In the genomic region with DNA sequence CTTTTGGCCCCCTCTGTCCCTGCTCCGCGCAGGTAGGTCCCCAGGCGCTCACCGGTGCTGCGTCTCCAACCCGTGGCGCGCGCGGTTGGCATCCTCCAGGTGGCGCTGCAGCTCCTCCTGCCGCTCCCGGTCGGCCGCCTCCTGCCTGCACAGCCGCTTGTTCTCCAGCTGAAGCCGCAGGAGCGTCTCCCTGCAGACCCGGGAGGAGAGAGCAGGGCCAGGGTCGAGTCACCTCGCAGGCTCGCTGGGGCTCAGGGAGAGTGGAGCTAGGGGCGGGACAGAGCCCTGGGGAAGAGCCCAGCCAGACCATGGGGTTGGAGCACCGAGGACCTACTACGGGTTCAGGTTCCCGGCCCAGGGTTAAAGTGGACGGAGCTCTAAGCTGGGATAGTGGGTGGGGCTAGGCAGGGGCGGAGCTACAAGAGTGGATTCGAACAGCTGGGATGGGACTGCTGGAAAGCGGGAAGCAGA, we compare ENCODE assay signal across 8 cellular contexts. TPM values are rescaled to one million over a fixed set of nuclear protein-coding genes. Genes with fewer than 3 reads are reported as not detected.
DNase-seq lines count a peak whose midpoint lies in the region; ATAC-seq and TF ChIP-seq lines count a peak whose summit lies in the region.

No MANE protein-coding gene starts in this region.

- peak overlapping the region; percentile 43 to 58 for H3K4me3 ChIP-seq in HCT116 (replicated peaks in 1 of 2; ENCODE audit: low read depth in 1 of 2, low read length in 2 of 2)
- no peak overlapping the region for H3K4me3 ChIP-seq in RWPE2 (ENCODE audit: severe bottlenecking)
- peak overlapping the region; percentile 66 for H3K4me3 ChIP-seq in iPS-20b (ENCODE audit: low read length)

- H3K9me3 Mint-ChIP-seq in brain, result peaks cover 0 to 3% (median 0%) of the 10 kb centered on the region in 5 experiments

- intact Hi-C loops in HCT116 (cut with micrococcal nuclease), result loop anchor here (1.0 kb wide), 1 partner anchor 30 kb away; no protein-coding TSS in a partner anchor

- peak overlapping the region; percentile 71 to 80 (median 74) for H3K4me3 Mint-ChIP-seq in brain

- peak; percentile 88 for TF ChIP-seq RAD21 in HCT116 (IDR thresholded peaks at IDR 0.05; ENCODE audit: low read depth)

- H3K4me1 Mint-ChIP-seq in brain, result peaks cover 10% of the 10 kb centered on the region

- H3K4me1 ChIP-seq in HCT116 (ENCODE audit: control insufficient read depth in 1 of 2, insufficient read depth in 2 of 2, low read length in 2 of 2) (peaks cover 2 to 11% of the 10 kb centered on the region in 2 experiments; a peak in 2 of 4 replicates), RWPE2 (ENCODE audit: insufficient read depth, poor library complexity, severe bottlenecking) (no peaks in the 10 kb centered on the region), iPS-20b (ENCODE audit: insufficient read depth, low read length) (no peaks in the 10 kb centered on the region; the same call in 1 of the 2 replicates)

- no peaks in the 10 kb centered on the region for H3K27me3 Mint-ChIP-seq in brain

- H2AFZ ChIP-seq in HCT116 (ENCODE audit: low read depth, low read length, poor library complexity, severe bottlenecking), result no peak overlapping the region

- no TSS peak for BruUV-seq in HCT116 (replicated peaks; lab: Mats Ljungman, UMichigan)

- no peak for TF ChIP-seq POLR2A in HCT116 (IDR thresholded peaks at IDR 0.05; ENCODE audit: borderline replicate concordance, extremely low read depth, insufficient read depth, insufficient read length)

- no peaks in the 10 kb centered on the region for H3K9me3 ChIP-seq in HCT116 (ENCODE audit: control insufficient read depth in 1 of 2, insufficient read depth in 1 of 2, low read depth in 1 of 2, low read length in 2 of 2)
- no peaks in the 10 kb centered on the region for H3K9me3 ChIP-seq in RWPE2 (ENCODE audit: severe bottlenecking)
- H3K9me3 ChIP-seq in iPS-20b (ENCODE audit: insufficient read depth, low read depth, low read length), result no peaks in the 10 kb centered on the region

- H3K27ac ChIP-seq in HCT116 (ENCODE audit: low read depth, low read length) (peak overlapping the region; percentile 81), RWPE2 (ENCODE audit: poor library complexity, severe bottlenecking) (no peak overlapping the region), iPS-20b (ENCODE audit: low read length) (no peak overlapping the region)

- H3K36me3 ChIP-seq in HCT116 (ENCODE audit: control insufficient read depth in 1 of 2, insufficient read depth in 2 of 2, low read length in 2 of 2) (peaks cover 14 to 20% of the 10 kb centered on the region in 2 experiments), RWPE2 (ENCODE audit: low read depth) (peaks cover 55% of the 10 kb centered on the region), iPS-20b (ENCODE audit: insufficient read depth, low read depth, low read length) (peaks cover 27% of the 10 kb centered on the region)

- no peaks in the 10 kb centered on the region for H3K79me2 ChIP-seq in HCT116 (ENCODE audit: insufficient read depth, low read length)

- H3K9ac ChIP-seq in HCT116 (ENCODE audit: low read length) (peak overlapping the region; percentile 60), iPS-20b (ENCODE audit: low read depth, low read length) (0 out of 2 replicates have a peak overlapping the region, but pooled peaks have one; percentile 51)

- POLR2A ChIA-PET in HCT116 (lab: Charles Lee), result interaction anchor here (0.5 to 5.4 kb wide), 7 partner anchors 8 to 172 kb away, joined by 3 to 98 read pairs (median 4); a partner anchor contains a TSS

- peak overlapping the region in 3 of 5 experiments; percentile 6 to 46 (median 33) for H3K27ac Mint-ChIP-seq in brain

- DNase-seq in CD1c-positive myeloid dendritic cell (ENCODE audit: extremely low spot score) (peak; percentile 87), HCT116 (ENCODE audit: low read depth, low spot score) (no peak), RWPE2 (ENCODE audit: low spot score) (no peak), H4 (ENCODE audit: low spot score) (no peak)
- peak; percentile 82 for DNase-seq in stimulated activated CD4-positive, alpha-beta T cell treated with anti-CD3 and anti-CD28 coated beads, Interleukin-15, amount 100 ng/mL, for 24 hours

- RAD21 ChIA-PET in HCT116 (lab: Charles Lee; ENCODE audit: low non-redundant PET in 1 of 2, low total read pairs in 2 of 2, uncharacterized antibody in 2 of 2, unreplicated experiment in 2 of 2), result interaction anchor here (0.6 to 1.8 kb wide), 11 partner anchors 8 to 107 kb away, joined by 3 to 17 read pairs (median 3); no protein-coding TSS in a partner anchor

- CTCF ChIA-PET in HCT116 (lab: Charles Lee), result interaction anchor here (0.8 to 4.5 kb wide), 21 partner anchors 9 to 199 kb away, joined by 3 to 123 read pairs (median 6); a partner anchor contains a TSS

- TF ChIP-seq CTCF in HCT116 (IDR thresholded peaks at IDR 0.05 in 2 of 3, conservative IDR thresholded peaks at IDR 0.05 in 1 of 3; ENCODE audit: borderline replicate concordance in 1 of 3, insufficient read depth in 1 of 3, low read depth in 2 of 3, low read length in 2 of 3) (peak; percentile 80 to 95 (median 88)), RWPE2 (IDR thresholded peaks at IDR 0.05; ENCODE audit: poor library complexity, severe bottlenecking) (no peak), brain (conservative IDR thresholded peaks at IDR 0.05) (peak; percentile 77 to 82)

- H3K36me3 Mint-ChIP-seq in brain, result peaks cover 48% of the 10 kb centered on the region

- H3K4me2 ChIP-seq in HCT116 (ENCODE audit: low read length), result peak overlapping the region; percentile 93

- no peaks in the 10 kb centered on the region for H3K9me2 ChIP-seq in HCT116 (ENCODE audit: insufficient read depth)

- H4K20me1 ChIP-seq in HCT116 (ENCODE audit: insufficient read depth), result no peaks in the 10 kb centered on the region

- peak; percentile 94 for ATAC-seq in HCT116
- peak; percentile 25; the same call in 1 of the 3 replicates for ATAC-seq in RWPE2 (ENCODE audit: low read depth)
- no peak for ATAC-seq in GM21447 (IDR thresholded peaks at IDR 0.05; ENCODE audit: unreplicated experiment)

- no peaks in the 10 kb centered on the region for H3K27me3 ChIP-seq in HCT116 (ENCODE audit: insufficient read depth, low read length)
- H3K27me3 ChIP-seq in RWPE2 (ENCODE audit: insufficient read depth, poor library complexity, severe bottlenecking), result no peaks in the 10 kb centered on the region
- H3K27me3 ChIP-seq in iPS-20b (ENCODE audit: insufficient read depth, low read length), result no peaks in the 10 kb centered on the region; the same call in 1 of the 2 replicates

TF ChIP-seq in HCT116, 20 proteins besides CTCF, POLR2A, EP300 and RAD21:
- TF ChIP-seq, protein P1, sequence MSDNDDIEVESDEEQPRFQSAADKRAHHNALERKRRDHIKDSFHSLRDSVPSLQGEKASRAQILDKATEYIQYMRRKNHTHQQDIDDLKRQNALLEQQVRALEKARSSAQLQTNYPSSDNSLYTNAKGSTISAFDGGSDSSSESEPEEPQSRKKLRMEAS (IDR thresholded peaks at IDR 0.05), result peak; percentile 43; the same call in 1 of the 2 replicates
- TF ChIP-seq, protein P2, sequence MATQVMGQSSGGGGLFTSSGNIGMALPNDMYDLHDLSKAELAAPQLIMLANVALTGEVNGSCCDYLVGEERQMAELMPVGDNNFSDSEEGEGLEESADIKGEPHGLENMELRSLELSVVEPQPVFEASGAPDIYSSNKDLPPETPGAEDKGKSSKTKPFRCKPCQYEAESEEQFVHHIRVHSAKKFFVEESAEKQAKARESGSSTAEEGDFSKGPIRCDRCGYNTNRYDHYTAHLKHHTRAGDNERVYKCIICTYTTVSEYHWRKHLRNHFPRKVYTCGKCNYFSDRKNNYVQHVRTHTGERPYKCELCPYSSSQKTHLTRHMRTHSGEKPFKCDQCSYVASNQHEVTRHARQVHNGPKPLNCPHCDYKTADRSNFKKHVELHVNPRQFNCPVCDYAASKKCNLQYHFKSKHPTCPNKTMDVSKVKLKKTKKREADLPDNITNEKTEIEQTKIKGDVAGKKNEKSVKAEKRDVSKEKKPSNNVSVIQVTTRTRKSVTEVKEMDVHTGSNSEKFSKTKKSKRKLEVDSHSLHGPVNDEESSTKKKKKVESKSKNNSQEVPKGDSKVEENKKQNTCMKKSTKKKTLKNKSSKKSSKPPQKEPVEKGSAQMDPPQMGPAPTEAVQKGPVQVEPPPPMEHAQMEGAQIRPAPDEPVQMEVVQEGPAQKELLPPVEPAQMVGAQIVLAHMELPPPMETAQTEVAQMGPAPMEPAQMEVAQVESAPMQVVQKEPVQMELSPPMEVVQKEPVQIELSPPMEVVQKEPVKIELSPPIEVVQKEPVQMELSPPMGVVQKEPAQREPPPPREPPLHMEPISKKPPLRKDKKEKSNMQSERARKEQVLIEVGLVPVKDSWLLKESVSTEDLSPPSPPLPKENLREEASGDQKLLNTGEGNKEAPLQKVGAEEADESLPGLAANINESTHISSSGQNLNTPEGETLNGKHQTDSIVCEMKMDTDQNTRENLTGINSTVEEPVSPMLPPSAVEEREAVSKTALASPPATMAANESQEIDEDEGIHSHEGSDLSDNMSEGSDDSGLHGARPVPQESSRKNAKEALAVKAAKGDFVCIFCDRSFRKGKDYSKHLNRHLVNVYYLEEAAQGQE (IDR thresholded peaks at IDR 0.05; ENCODE audit: low read depth), result no peak
- peak; percentile 50; the same call in 1 of the 2 replicates for TF ChIP-seq POLR2AphosphoS5 (IDR thresholded peaks at IDR 0.05; ENCODE audit: low read depth, low read length)

RNA-seq across cellular contexts. Expression of a gene that starts 9.3 kb away (rescaled TPM):
- 96.3 TPM for total RNA-seq in HCT116 (2021; ENCODE audit: unreplicated experiment)
- polyA plus RNA-seq in HCT116 (2012), result 89.0 and 96.2 TPM in 2 replicates
- 14.8 TPM for polyA plus RNA-seq in brain (ENCODE audit: insufficient read depth, low read depth, low replicate concordance)
- total RNA-seq in H4 (2014; rRNA removed; shearing (Covaris generic)), result 8.6 and 13.0 TPM in 2 replicates

RNA-seq across cellular contexts. Expression of a gene that starts 14.5 kb away (rescaled TPM):
- total RNA-seq in HCT116 (2021; ENCODE audit: unreplicated experiment), result 0.10 TPM
- 0.10 and 0.12 TPM in 2 replicates for polyA plus RNA-seq in HCT116 (2012)
- 0.20 TPM for polyA plus RNA-seq in brain (ENCODE audit: insufficient read depth, low read depth, low replicate concordance)
- 0.06 TPM in 1 of 2 replicates, not detected in the other for total RNA-seq in H4 (2014; rRNA removed; shearing (Covaris generic))

RNA-seq across cellular contexts. Expression of a gene that starts 25.2 kb away (rescaled TPM):
- 194 TPM for total RNA-seq in HCT116 (2021; ENCODE audit: unreplicated experiment)
- 215 and 264 TPM in 2 replicates for polyA plus RNA-seq in HCT116 (2012)
- polyA plus RNA-seq in brain (ENCODE audit: insufficient read depth, low read depth, low replicate concordance), result 25.7 TPM
- 55.7 and 71.3 TPM in 2 replicates for total RNA-seq in H4 (2014; rRNA removed; shearing (Covaris generic))

RNA-seq across cellular contexts. Expression of a gene that starts 28.8 kb away (rescaled TPM):
- 77.6 TPM for total RNA-seq in HCT116 (2021; ENCODE audit: unreplicated experiment)
- polyA plus RNA-seq in HCT116 (2012), result 93.6 and 98.0 TPM in 2 replicates
- 138 TPM for polyA plus RNA-seq in brain (ENCODE audit: insufficient read depth, low read depth, low replicate concordance)
- 85.4 and 94.4 TPM in 2 replicates for total RNA-seq in H4 (2014; rRNA removed; shearing (Covaris generic))

RNA-seq across cellular contexts. Expression of a gene that starts 31.6 kb away (rescaled TPM):
- 155 TPM for total RNA-seq in HCT116 (2021; ENCODE audit: unreplicated experiment)
- polyA plus RNA-seq in HCT116 (2012), result 139 and 185 TPM in 2 replicates
- 303 TPM for polyA plus RNA-seq in brain (ENCODE audit: insufficient read depth, low read depth, low replicate concordance)
- total RNA-seq in H4 (2014; rRNA removed; shearing (Covaris generic)), result 238 and 271 TPM in 2 replicates

Comparison
In these comparisons a context has a peak if more than half of its experiments do, and no peak if none do; other contexts are left out.
1. DNase-seq: peak in CD1c-positive myeloid dendritic cell (single experiment) and stimulated activated CD4-positive, alpha-beta T cell treated with anti-CD3 and anti-CD28 coated beads, Interleukin-15, amount 100 ng/mL, for 24 hours (single experiment); none in HCT116 (single experiment), RWPE2 (single experiment) and H4 (single experiment).